ENCODE assay signal across 1 cellular context in genomic region chr2:171878481-171878993, GRCh38.
TF ChIP-seq lines count a peak whose summit lies in the region.

No MANE protein-coding gene starts in this region.

TF ChIP-seq in H1, 55 proteins besides CTCF, POLR2A, EP300 and RAD21 (continued from another document):
- TF ChIP-seq CHD7 (IDR thresholded peaks at IDR 0.05; ENCODE audit: insufficient replicate concordance, low read length) (no peak), SIRT6 (IDR thresholded peaks at IDR 0.05; ENCODE audit: low read length) (no peak), GTF2F1 (IDR thresholded peaks at IDR 0.05; ENCODE audit: borderline replicate concordance, low read depth, low read length) (no peak), EZH2 (IDR thresholded peaks at IDR 0.05; ENCODE audit: low read depth, low read length, severe bottlenecking) (no peak), CBX5 (IDR thresholded peaks at IDR 0.05; ENCODE audit: low read depth, low read length) (no peak), SUZ12 (IDR thresholded peaks at IDR 0.05; ENCODE audit: low read length) (no peak), JUND (IDR thresholded peaks at IDR 0.05; ENCODE audit: low read length) (no peak)
